In the genomic region with DNA sequence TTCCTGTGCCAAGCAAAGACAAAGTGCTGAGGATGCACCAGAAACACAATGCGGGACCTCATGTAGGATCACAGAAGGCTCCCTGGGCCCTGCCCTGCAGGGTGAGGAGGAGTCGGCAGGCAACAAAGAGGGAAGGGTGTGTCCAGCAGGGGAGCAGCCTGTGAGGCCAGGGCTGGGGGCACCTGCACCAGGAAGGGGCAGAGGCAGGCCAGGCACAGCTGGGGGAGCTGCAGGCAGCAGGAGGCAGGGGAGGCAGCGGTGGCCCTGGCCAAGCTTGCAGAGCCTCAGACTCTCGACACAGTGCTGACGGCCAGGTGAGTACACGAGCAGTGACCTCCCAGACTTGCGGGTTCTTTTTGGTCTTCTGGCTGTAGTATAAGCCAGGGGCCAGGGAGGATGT, we compare ENCODE assay signal across 16 cellular contexts.
DNase-seq lines count a peak whose midpoint lies in the region; ATAC-seq and TF ChIP-seq lines count a peak whose summit lies in the region.
"Had no signal": no experiment of that assay in that cellular context is flagged by ENCODE, and none has a peak within 500 bp of the region (broad histone marks: within the 10 kb centered on the region; RNA-seq: fewer than 3 reads in every experiment).

No MANE protein-coding gene starts in this region.

- H3K27me3 ChIP-seq in H9 (ENCODE audit: insufficient read depth, low read length), result no peaks in the 10 kb centered on the region
- no peaks in the 10 kb centered on the region for H3K27me3 ChIP-seq in dorsolateral prefrontal cortex
- H3K27me3 ChIP-seq: BLaER1 treated with 17β-estradiol and CSF1 and Interleukin-3, amounts not matched to agents 10 nM and 100 nM had no signal

- no peak overlapping the region; the same call in 1 of the 2 replicates for H3K14ac ChIP-seq in H9 (ENCODE audit: insufficient read depth, low read length)

- no peaks in the 10 kb centered on the region for H3K4me1 ChIP-seq in H9 (ENCODE audit: insufficient read depth, low read length)
- H3K4me1 ChIP-seq: BLaER1 treated with 17β-estradiol and CSF1 and Interleukin-3, amounts not matched to agents 10 nM and 100 nM had no signal

- H3K4me1 Mint-ChIP-seq in H9 (peaks cover 12 to 25% of the 10 kb centered on the region in 2 experiments), neural crest cell (no peaks in the 10 kb centered on the region)
- H3K4me1 Mint-ChIP-seq: CD4-positive, CD25-positive, alpha-beta regulatory T cell had no signal

- no peak overlapping the region for H3K23ac ChIP-seq in H9 (ENCODE audit: insufficient read length, low read depth, low read length)

- no peak overlapping the region for H3K4ac ChIP-seq in H9 (ENCODE audit: low read depth, low read length)

- ATAC-seq in GM19467 (IDR thresholded peaks at IDR 0.05; ENCODE audit: unreplicated experiment) (no peak), HG02678 (IDR thresholded peaks at IDR 0.05; ENCODE audit: unreplicated experiment) (no peak)

- no peak overlapping the region for H2BK120ac ChIP-seq in H9 (ENCODE audit: low read depth, low read length, poor library complexity, severe bottlenecking)

- H4K5ac ChIP-seq in H9 (ENCODE audit: insufficient read length, low read depth, low read length), result no peak overlapping the region

- H4K91ac ChIP-seq in H9 (ENCODE audit: insufficient read length, low read depth, low read length), result no peak overlapping the region

- no peak overlapping the region for H2BK5ac ChIP-seq in H9 (ENCODE audit: insufficient read length, low read length)

- H3K4me2 ChIP-seq in H9 (ENCODE audit: insufficient read depth, insufficient read length, low read length), result no peak overlapping the region
- H3K4me2 ChIP-seq: BLaER1 treated with 17β-estradiol and CSF1 and Interleukin-3, amounts not matched to agents 10 nM and 100 nM had no signal

- H3K9ac ChIP-seq in H9 (ENCODE audit: extremely low read depth, insufficient read length, low read length), result no peak overlapping the region
- H3K9ac ChIP-seq: BLaER1 treated with 17β-estradiol and CSF1 and Interleukin-3, amounts not matched to agents 10 nM and 100 nM; GM23248 had no signal

- H3K27ac ChIP-seq in H9 (ENCODE audit: insufficient read length, low read depth, low read length), result no peak overlapping the region
- H3K27ac ChIP-seq in dorsolateral prefrontal cortex, result peak overlapping the region in 50 of 59 donors; percentile 4 to 85 (median 62)
- peak overlapping the region; percentile 66 for H3K27ac ChIP-seq in temporal lobe (ENCODE audit: low read depth, low read length)
- H3K27ac ChIP-seq: BLaER1 treated with 17β-estradiol and CSF1 and Interleukin-3, amounts not matched to agents 10 nM and 100 nM; GM23248 had no signal

- DNase-seq in H9, result no peak
- DNase-seq in dorsolateral prefrontal cortex, result no peak
- no peak for DNase-seq in neural crest cell (ENCODE audit: low read depth, low spot score)
- no peak for DNase-seq in activated naive CD4-positive, alpha-beta T cell (lab: John Stamatoyannopoulos, UW)
- no peak for DNase-seq in SW480 (ENCODE audit: low spot score)
- DNase-seq: ACHN; CD4-positive, CD25-positive, alpha-beta regulatory T cell; DMS53; GF-D8; GM23248; HCEC 1CT; IMR-90 had no signal

- H2BK15ac ChIP-seq in H9 (ENCODE audit: low read depth, low read length), result no peak overlapping the region

- peaks cover 2% of the 10 kb centered on the region for H4K20me1 ChIP-seq in H9 (ENCODE audit: control insufficient read depth, insufficient read depth, insufficient read length)

- no peak overlapping the region for H2AFZ ChIP-seq in H9 (ENCODE audit: low read length)
- H2AFZ ChIP-seq: GM23248 had no signal

- TF ChIP-seq CTCF in H9 (conservative IDR thresholded peaks at IDR 0.05) (no peak), dorsolateral prefrontal cortex (IDR thresholded peaks at IDR 0.05 in 54 of 56, conservative IDR thresholded peaks at IDR 0.05 in 2 of 56; ENCODE audit: low read depth in 1 of 56, partially characterized antibody in 56 of 56) (no peak), neural crest cell (conservative IDR thresholded peaks at IDR 0.05) (no peak)

- H3K4me3 Mint-ChIP-seq in H9 (no peak overlapping the region), neural crest cell (no peak overlapping the region)
- H3K4me3 Mint-ChIP-seq: CD4-positive, CD25-positive, alpha-beta regulatory T cell had no signal

- no CpG with 5 or more reads among the region's 7 CpGs for WGBS in H9 (ENCODE audit: extremely low coverage, insufficient read length, low lambda C conversion rate)

- H3K23me2 ChIP-seq in H9 (ENCODE audit: insufficient read length, low read depth, low read length, poor library complexity, severe bottlenecking), result no peaks in the 10 kb centered on the region

- no peaks in the 10 kb centered on the region for H3K9me3 Mint-ChIP-seq in H9
- H3K9me3 Mint-ChIP-seq in neural crest cell, result no peaks in the 10 kb centered on the region
- H3K9me3 Mint-ChIP-seq: CD4-positive, CD25-positive, alpha-beta regulatory T cell had no signal

- no peak overlapping the region for H2BK20ac ChIP-seq in H9 (ENCODE audit: low read depth, low read length, poor library complexity, severe bottlenecking)

- no peak overlapping the region for H3K18ac ChIP-seq in H9 (ENCODE audit: insufficient read length, low read depth, low read length)

- H3K36me3 Mint-ChIP-seq in H9 (ENCODE audit: insufficient read depth in 1 of 3, low read depth in 3 of 3) (no peaks in the 10 kb centered on the region), neural crest cell (ENCODE audit: low read depth) (no peaks in the 10 kb centered on the region)
- H3K36me3 Mint-ChIP-seq: CD4-positive, CD25-positive, alpha-beta regulatory T cell had no signal

- no peak overlapping the region for H4K8ac ChIP-seq in H9 (replicated peaks; ENCODE audit: insufficient read length, low read depth, low read length)

- no peaks in the 10 kb centered on the region for H3K9me3 ChIP-seq in H9 (ENCODE audit: control insufficient read depth, low read depth, low read length)
- H3K9me3 ChIP-seq: BLaER1 treated with 17β-estradiol and CSF1 and Interleukin-3, amounts not matched to agents 10 nM and 100 nM had no signal

- intact Hi-C loops in dorsolateral prefrontal cortex (cut with DNase I), result no loop called here

- no peak overlapping the region for H3T11ph ChIP-seq in H9 (ENCODE audit: low read length)

- H3K79me2 ChIP-seq in H9 (ENCODE audit: insufficient read depth, low read length), result no peaks in the 10 kb centered on the region

- H3K27ac Mint-ChIP-seq in H9, result peak overlapping the region in 2 of 3 experiments; percentile 59 to 62; a peak in 2 of 7 replicates
- peak overlapping the region; percentile 67 for H3K27ac Mint-ChIP-seq in neural crest cell (ENCODE audit: unreplicated experiment)

- H3K4me3 ChIP-seq in dorsolateral prefrontal cortex, result no peak overlapping the region
- H3K4me3 ChIP-seq: BLaER1 treated with 17β-estradiol and CSF1 and Interleukin-3, amounts not matched to agents 10 nM and 100 nM; GM23248 had no signal

- H3K56ac ChIP-seq in H9 (ENCODE audit: insufficient read length, low read depth, low read length), result no peak overlapping the region

- no peaks in the 10 kb centered on the region for H3K79me1 ChIP-seq in H9 (ENCODE audit: insufficient read depth, low read depth, low read length, poor library complexity, severe bottlenecking)

- H3K27me3 Mint-ChIP-seq in H9 (ENCODE audit: low read depth) (peaks cover 2% of the 10 kb centered on the region), neural crest cell (ENCODE audit: low read depth) (peaks cover 3% of the 10 kb centered on the region)
- H3K27me3 Mint-ChIP-seq: CD4-positive, CD25-positive, alpha-beta regulatory T cell had no signal

- no peak overlapping the region for H2BK12ac ChIP-seq in H9 (ENCODE audit: insufficient read length, low read depth, low read length)

- no peak overlapping the region for H2AK5ac ChIP-seq in H9 (ENCODE audit: insufficient read length, low read length)
